10 cellular contexts compared by ENCODE assay signal in the genomic region with DNA sequence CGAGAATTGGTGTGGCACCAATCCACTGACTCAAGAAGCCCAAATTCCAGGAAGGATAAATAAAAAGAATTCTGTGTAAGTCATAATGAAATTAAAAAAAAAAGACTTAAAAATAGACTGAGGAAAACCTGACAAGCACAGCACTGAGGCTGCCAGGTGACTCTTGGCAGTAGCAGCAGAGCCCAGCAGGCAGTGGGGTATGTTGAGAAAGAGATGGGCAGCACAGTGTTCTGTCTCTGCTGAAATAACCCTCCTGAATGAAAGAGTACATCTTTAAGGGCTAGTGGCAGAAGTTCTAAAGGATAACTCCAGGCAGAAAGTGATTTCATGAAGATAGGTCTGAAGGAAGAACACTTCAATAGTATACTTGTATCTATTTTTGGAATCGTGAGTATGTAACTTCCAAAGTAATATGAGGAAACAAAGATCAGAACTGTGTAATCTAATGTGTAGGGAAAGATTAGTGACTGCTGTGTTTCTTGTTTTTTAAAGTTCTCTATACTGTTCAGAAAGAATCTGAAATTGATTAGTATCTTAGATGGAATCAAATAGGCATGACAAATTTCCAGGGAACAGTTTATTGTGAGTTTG.
DNase-seq lines count a peak whose midpoint lies in the region; ATAC-seq and TF ChIP-seq lines count a peak whose summit lies in the region.
"Had no signal": no experiment of that assay in that cellular context is flagged by ENCODE, and none has a peak within 500 bp of the region (broad histone marks: within the 10 kb centered on the region; RNA-seq: fewer than 3 reads in every experiment).

No MANE protein-coding gene starts in this region.

- DNase-seq in SIG-M5 treated with dmso at 0.1 percent for 504 hours (lab: John Stamatoyannopoulos, UW; ENCODE audit: unreplicated experiment) (peak; percentile 17), SIG-M5 (lab: John Stamatoyannopoulos, UW) (no peak), WTC11 (ENCODE audit: low spot score) (no peak), dorsolateral prefrontal cortex (peak in 1 of 10 donors; percentile 78), GOT3 (lab: John Stamatoyannopoulos, UW) (no peak), ascending aorta (ENCODE audit: low spot score in 2 of 2) (no peak)
- DNase-seq: NCI-H524 treated with DMSO at 0.1 percent for 48 hours, retina had no signal

- ATAC-seq in WTC11 (no peak), GM18858 (IDR thresholded peaks at IDR 0.05; ENCODE audit: unreplicated experiment) (no peak)

- CTCF ChIA-PET in WTC11 (lab: Charles Lee): no interaction called here

- H3K27me3 ChIP-seq in dorsolateral prefrontal cortex (no peaks in the 10 kb centered on the region), neutrophil (no peaks in the 10 kb centered on the region), ascending aorta (no peaks in the 10 kb centered on the region)

- H3K27ac Mint-ChIP-seq in WTC11: peak overlapping the region; percentile 61

- H3K4me1 ChIP-seq in neutrophil (ENCODE audit: control insufficient read depth in 1 of 2, insufficient read depth in 1 of 2, low read depth in 1 of 2, low read length in 1 of 2) (peaks cover 54 to 58% of the 10 kb centered on the region in 2 experiments), ascending aorta (peaks cover 0 to 24% of the 10 kb centered on the region in 2 donors)

- H3K4me3 ChIP-seq in dorsolateral prefrontal cortex (peak overlapping the region in 1 of 59 donors; percentile 30), neutrophil (ENCODE audit: low read depth in 1 of 2, low read length in 1 of 2) (no peak overlapping the region), ascending aorta (no peak overlapping the region)

- H3K4me1 Mint-ChIP-seq in WTC11: peaks cover 19% of the 10 kb centered on the region

- H3K9me3 Mint-ChIP-seq in WTC11: no peaks in the 10 kb centered on the region

- TF ChIP-seq CTCF in WTC11 (IDR thresholded peaks at IDR 0.05): no peak
- TF ChIP-seq CTCF in dorsolateral prefrontal cortex (IDR thresholded peaks at IDR 0.05 in 54 of 56, conservative IDR thresholded peaks at IDR 0.05 in 2 of 56; ENCODE audit: low read depth in 1 of 56, partially characterized antibody in 56 of 56): no peak
- no peak for TF ChIP-seq CTCF in neutrophil (IDR thresholded peaks at IDR 0.05)
- TF ChIP-seq CTCF in ascending aorta (IDR thresholded peaks at IDR 0.05): no peak

- no peaks in the 10 kb centered on the region for H3K9me3 ChIP-seq in neutrophil
- no peaks in the 10 kb centered on the region for H3K9me3 ChIP-seq in ascending aorta

- intact Hi-C loops in dorsolateral prefrontal cortex (cut with DNase I): loop anchor here in 1 of 2 donors (5.0 kb wide), 1 partner anchor 80 kb away; no protein-coding TSS in a partner anchor
- intact Hi-C loops in ascending aorta (cut with DNase I): no loop called here

- H3K36me3 Mint-ChIP-seq in WTC11: peaks cover 60% of the 10 kb centered on the region

- H3K27ac ChIP-seq in dorsolateral prefrontal cortex (peak overlapping the region in 54 of 59 donors; percentile 44 to 95 (median 87)), neutrophil (peak overlapping the region; percentile 94), ascending aorta (peak overlapping the region in 1 of 2 donors; percentile 11)

- POLR2A ChIA-PET in WTC11 (lab: Charles Lee): no interaction called here

- no peak overlapping the region for H3K4me3 Mint-ChIP-seq in WTC11

- H3K36me3 ChIP-seq in neutrophil: peaks cover 37% of the 10 kb centered on the region
- H3K36me3 ChIP-seq in ascending aorta: peaks cover 20 to 54% of the 10 kb centered on the region in 2 donors

- H3K27me3 Mint-ChIP-seq in WTC11 (ENCODE audit: low read depth): no peaks in the 10 kb centered on the region

TF ChIP-seq in WTC11, 78 proteins besides CTCF, POLR2A, EP300 and RAD21 (continues in another document):
- TF ChIP-seq, protein P1, sequence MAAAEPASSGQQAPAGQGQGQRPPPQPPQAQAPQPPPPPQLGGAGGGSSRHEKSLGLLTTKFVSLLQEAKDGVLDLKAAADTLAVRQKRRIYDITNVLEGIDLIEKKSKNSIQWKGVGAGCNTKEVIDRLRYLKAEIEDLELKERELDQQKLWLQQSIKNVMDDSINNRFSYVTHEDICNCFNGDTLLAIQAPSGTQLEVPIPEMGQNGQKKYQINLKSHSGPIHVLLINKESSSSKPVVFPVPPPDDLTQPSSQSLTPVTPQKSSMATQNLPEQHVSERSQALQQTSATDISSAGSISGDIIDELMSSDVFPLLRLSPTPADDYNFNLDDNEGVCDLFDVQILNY (CRISPR knock-in tag; IDR thresholded peaks at IDR 0.05): no peak
- TF ChIP-seq, protein P2, sequence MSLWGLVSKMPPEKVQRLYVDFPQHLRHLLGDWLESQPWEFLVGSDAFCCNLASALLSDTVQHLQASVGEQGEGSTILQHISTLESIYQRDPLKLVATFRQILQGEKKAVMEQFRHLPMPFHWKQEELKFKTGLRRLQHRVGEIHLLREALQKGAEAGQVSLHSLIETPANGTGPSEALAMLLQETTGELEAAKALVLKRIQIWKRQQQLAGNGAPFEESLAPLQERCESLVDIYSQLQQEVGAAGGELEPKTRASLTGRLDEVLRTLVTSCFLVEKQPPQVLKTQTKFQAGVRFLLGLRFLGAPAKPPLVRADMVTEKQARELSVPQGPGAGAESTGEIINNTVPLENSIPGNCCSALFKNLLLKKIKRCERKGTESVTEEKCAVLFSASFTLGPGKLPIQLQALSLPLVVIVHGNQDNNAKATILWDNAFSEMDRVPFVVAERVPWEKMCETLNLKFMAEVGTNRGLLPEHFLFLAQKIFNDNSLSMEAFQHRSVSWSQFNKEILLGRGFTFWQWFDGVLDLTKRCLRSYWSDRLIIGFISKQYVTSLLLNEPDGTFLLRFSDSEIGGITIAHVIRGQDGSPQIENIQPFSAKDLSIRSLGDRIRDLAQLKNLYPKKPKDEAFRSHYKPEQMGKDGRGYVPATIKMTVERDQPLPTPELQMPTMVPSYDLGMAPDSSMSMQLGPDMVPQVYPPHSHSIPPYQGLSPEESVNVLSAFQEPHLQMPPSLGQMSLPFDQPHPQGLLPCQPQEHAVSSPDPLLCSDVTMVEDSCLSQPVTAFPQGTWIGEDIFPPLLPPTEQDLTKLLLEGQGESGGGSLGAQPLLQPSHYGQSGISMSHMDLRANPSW (CRISPR knock-in tag; conservative IDR thresholded peaks at IDR 0.05; ENCODE audit: low read depth): no peak
- no peak for TF ChIP-seq SOX15 (CRISPR knock-in tag; IDR thresholded peaks at IDR 0.05)
- TF ChIP-seq, protein P3, sequence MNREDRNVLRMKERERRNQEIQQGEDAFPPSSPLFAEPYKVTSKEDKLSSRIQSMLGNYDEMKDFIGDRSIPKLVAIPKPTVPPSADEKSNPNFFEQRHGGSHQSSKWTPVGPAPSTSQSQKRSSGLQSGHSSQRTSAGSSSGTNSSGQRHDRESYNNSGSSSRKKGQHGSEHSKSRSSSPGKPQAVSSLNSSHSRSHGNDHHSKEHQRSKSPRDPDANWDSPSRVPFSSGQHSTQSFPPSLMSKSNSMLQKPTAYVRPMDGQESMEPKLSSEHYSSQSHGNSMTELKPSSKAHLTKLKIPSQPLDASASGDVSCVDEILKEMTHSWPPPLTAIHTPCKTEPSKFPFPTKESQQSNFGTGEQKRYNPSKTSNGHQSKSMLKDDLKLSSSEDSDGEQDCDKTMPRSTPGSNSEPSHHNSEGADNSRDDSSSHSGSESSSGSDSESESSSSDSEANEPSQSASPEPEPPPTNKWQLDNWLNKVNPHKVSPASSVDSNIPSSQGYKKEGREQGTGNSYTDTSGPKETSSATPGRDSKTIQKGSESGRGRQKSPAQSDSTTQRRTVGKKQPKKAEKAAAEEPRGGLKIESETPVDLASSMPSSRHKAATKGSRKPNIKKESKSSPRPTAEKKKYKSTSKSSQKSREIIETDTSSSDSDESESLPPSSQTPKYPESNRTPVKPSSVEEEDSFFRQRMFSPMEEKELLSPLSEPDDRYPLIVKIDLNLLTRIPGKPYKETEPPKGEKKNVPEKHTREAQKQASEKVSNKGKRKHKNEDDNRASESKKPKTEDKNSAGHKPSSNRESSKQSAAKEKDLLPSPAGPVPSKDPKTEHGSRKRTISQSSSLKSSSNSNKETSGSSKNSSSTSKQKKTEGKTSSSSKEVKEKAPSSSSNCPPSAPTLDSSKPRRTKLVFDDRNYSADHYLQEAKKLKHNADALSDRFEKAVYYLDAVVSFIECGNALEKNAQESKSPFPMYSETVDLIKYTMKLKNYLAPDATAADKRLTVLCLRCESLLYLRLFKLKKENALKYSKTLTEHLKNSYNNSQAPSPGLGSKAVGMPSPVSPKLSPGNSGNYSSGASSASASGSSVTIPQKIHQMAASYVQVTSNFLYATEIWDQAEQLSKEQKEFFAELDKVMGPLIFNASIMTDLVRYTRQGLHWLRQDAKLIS (CRISPR knock-in tag; IDR thresholded peaks at IDR 0.05; ENCODE audit: borderline replicate concordance): no peak
- TF ChIP-seq CREM (CRISPR knock-in tag; IDR thresholded peaks at IDR 0.05): no peak
- TF ChIP-seq, protein P4, sequence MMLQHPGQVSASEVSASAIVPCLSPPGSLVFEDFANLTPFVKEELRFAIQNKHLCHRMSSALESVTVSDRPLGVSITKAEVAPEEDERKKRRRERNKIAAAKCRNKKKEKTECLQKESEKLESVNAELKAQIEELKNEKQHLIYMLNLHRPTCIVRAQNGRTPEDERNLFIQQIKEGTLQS (CRISPR knock-in tag; conservative IDR thresholded peaks at IDR 0.05): no peak
- TF ChIP-seq, protein P5, sequence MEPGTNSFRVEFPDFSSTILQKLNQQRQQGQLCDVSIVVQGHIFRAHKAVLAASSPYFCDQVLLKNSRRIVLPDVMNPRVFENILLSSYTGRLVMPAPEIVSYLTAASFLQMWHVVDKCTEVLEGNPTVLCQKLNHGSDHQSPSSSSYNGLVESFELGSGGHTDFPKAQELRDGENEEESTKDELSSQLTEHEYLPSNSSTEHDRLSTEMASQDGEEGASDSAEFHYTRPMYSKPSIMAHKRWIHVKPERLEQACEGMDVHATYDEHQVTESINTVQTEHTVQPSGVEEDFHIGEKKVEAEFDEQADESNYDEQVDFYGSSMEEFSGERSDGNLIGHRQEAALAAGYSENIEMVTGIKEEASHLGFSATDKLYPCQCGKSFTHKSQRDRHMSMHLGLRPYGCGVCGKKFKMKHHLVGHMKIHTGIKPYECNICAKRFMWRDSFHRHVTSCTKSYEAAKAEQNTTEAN (CRISPR knock-in tag; IDR thresholded peaks at IDR 0.05): no peak
- TF ChIP-seq FOXK1 (CRISPR knock-in tag; IDR thresholded peaks at IDR 0.05): no peak
- TF ChIP-seq, protein P6, sequence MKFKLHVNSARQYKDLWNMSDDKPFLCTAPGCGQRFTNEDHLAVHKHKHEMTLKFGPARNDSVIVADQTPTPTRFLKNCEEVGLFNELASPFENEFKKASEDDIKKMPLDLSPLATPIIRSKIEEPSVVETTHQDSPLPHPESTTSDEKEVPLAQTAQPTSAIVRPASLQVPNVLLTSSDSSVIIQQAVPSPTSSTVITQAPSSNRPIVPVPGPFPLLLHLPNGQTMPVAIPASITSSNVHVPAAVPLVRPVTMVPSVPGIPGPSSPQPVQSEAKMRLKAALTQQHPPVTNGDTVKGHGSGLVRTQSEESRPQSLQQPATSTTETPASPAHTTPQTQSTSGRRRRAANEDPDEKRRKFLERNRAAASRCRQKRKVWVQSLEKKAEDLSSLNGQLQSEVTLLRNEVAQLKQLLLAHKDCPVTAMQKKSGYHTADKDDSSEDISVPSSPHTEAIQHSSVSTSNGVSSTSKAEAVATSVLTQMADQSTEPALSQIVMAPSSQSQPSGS (CRISPR knock-in tag; IDR thresholded peaks at IDR 0.05; ENCODE audit: borderline replicate concordance, low read depth): no peak
